Comparison of ENCODE assay signal across 2 cellular contexts in genomic region chr4:143329985-143330384, GRCh38.
TF ChIP-seq lines count a peak whose summit lies in the region.

No MANE protein-coding gene starts in this region.

TF ChIP-seq in HepG2, 621 proteins besides CTCF, POLR2A, EP300 and RAD21:
- TF ChIP-seq HDAC2 (CRISPR knock-in tag; IDR thresholded peaks at IDR 0.05) (no peak), TARDBP (CRISPR knock-in tag; IDR thresholded peaks at IDR 0.05) (no peak), ELF1 (CRISPR knock-in tag; IDR thresholded peaks at IDR 0.05) (no peak), POLR2G (IDR thresholded peaks at IDR 0.05; ENCODE audit: low read depth, low read length) (no peak), TCF12 (IDR thresholded peaks at IDR 0.05) (no peak), TCF12 (CRISPR knock-in tag; IDR thresholded peaks at IDR 0.05) (no peak), RNF219 (CRISPR knock-in tag; IDR thresholded peaks at IDR 0.05) (no peak), ZNF773 (CRISPR knock-in tag; IDR thresholded peaks at IDR 0.05; ENCODE audit: borderline replicate concordance) (no peak), STAG1 (CRISPR knock-in tag; IDR thresholded peaks at IDR 0.05) (0 out of 2 replicates have a peak, but pooled peaks have one; percentile 8)

TF ChIP-seq in GM12878, 131 proteins besides CTCF, POLR2A, EP300 and RAD21:
- TF ChIP-seq EED (IDR thresholded peaks at IDR 0.05; ENCODE audit: low read depth), result no peak
- TF ChIP-seq CEBPB (IDR thresholded peaks at IDR 0.05; ENCODE audit: borderline replicate concordance in 1 of 2, low read depth in 2 of 2, low read length in 2 of 2), result no peak
- no peak for TF ChIP-seq CREB1 (IDR thresholded peaks at IDR 0.05; ENCODE audit: low read depth)
- no peak for TF ChIP-seq HDAC2 (IDR thresholded peaks at IDR 0.05)
- no peak for TF ChIP-seq RBBP5 (conservative IDR thresholded peaks at IDR 0.05)
- no peak for TF ChIP-seq CBFB (IDR thresholded peaks at IDR 0.05; ENCODE audit: low read depth)
- no peak for TF ChIP-seq ZBTB11 (CRISPR knock-in tag; IDR thresholded peaks at IDR 0.05)
- no peak for TF ChIP-seq RUNX3 (IDR thresholded peaks at IDR 0.05; ENCODE audit: low read length)
- no peak for TF ChIP-seq SMC3 (IDR thresholded peaks at IDR 0.05; ENCODE audit: borderline replicate concordance, low read length)
- no peak for TF ChIP-seq TARDBP (IDR thresholded peaks at IDR 0.05; ENCODE audit: borderline replicate concordance)
- no peak for TF ChIP-seq MYC (IDR thresholded peaks at IDR 0.05; ENCODE audit: insufficient read depth, insufficient read length, insufficient replicate concordance, low read length, severe bottlenecking)
- no peak for TF ChIP-seq RFX5 (IDR thresholded peaks at IDR 0.05; ENCODE audit: low read depth, low read length)
- TF ChIP-seq SMARCA5 (IDR thresholded peaks at IDR 0.05), result no peak
- no peak for TF ChIP-seq RELA (IDR thresholded peaks at IDR 0.05; ENCODE audit: borderline replicate concordance, partially characterized antibody)
- TF ChIP-seq RCOR1 (conservative IDR thresholded peaks at IDR 0.05; ENCODE audit: low read depth, low read length), result no peak
- no peak for TF ChIP-seq PAX8 (IDR thresholded peaks at IDR 0.05)
- no peak for TF ChIP-seq TBL1XR1 (IDR thresholded peaks at IDR 0.05; ENCODE audit: low read depth, low read length)
